ENCODE assay signal across 16 cellular contexts in genomic region chr3:111210003-111210699, GRCh38.
A peak's percentile ranks its signal among the peaks of the same experiment; 100 is the strongest.
DNase-seq lines count a peak whose midpoint lies in the region; ATAC-seq and TF ChIP-seq lines count a peak whose summit lies in the region.
"Had no signal": no experiment of that assay in that cellular context is flagged by ENCODE, and none has a peak within 500 bp of the region (broad histone marks: within the 10 kb centered on the region; RNA-seq: fewer than 3 reads in every experiment).

No MANE protein-coding gene starts in this region.

- TF ChIP-seq CTCF in AG04449 (IDR thresholded peaks at IDR 0.05; ENCODE audit: insufficient read depth, low read length, missing control alignments) (no peak), HFF-Myc (IDR thresholded peaks at IDR 0.05; ENCODE audit: low read depth, low read length, missing control alignments) (peak; percentile 14), fibroblast of pulmonary artery (IDR thresholded peaks at IDR 0.05; ENCODE audit: low read length, missing control alignments) (peak; percentile 18)

- no peak overlapping the region for H3K4me3 ChIP-seq in AG04449 (ENCODE audit: low read depth, low read length)
- no peak overlapping the region for H3K4me3 ChIP-seq in HFF-Myc (replicated peaks; ENCODE audit: low read depth, low read length)
- H3K4me3 ChIP-seq in fibroblast of pulmonary artery (replicated peaks; ENCODE audit: low read depth, low read length): no peak overlapping the region
- H3K4me3 ChIP-seq: dorsolateral prefrontal cortex, uterus had no signal

- intact Hi-C loops in sciatic nerve (cut with DNase I): no loop called here

- POLR2A ChIA-PET in AG04449 (lab: Yijun Ruan, JAX): no interaction called here

- no peak for ATAC-seq in sciatic nerve
- ATAC-seq: stimulated activated naive B cell treated with anti-CD40 and anti-IgM and Interleukin-4, amounts not matched to agents 10 μg/mL and 1 μg/mL and 100 μg/mL, for 72 hours had no signal

- CTCF ChIA-PET in AG04449 (lab: Yijun Ruan, JAX): no interaction called here

- DNase-seq in AG04449 (ENCODE audit: low read depth, low spot score) (peak; percentile 91), HFF-Myc (ENCODE audit: extremely low read depth, low read depth) (no peak), SK-N-DZ (ENCODE audit: low spot score) (peak; percentile 31), fibroblast of pulmonary artery (ENCODE audit: low read depth) (peak; percentile 29), sciatic nerve (ENCODE audit: low spot score) (no peak), H4 (ENCODE audit: low spot score) (no peak)
- no peak for DNase-seq in stimulated activated naive CD4-positive, alpha-beta T cell (lab: John Stamatoyannopoulos, UW)
- no peak for DNase-seq in stimulated activated CD4-positive, alpha-beta T cell treated with anti-CD3 and anti-CD28 coated beads, Interleukin-12 subunit alpha, Interleukin-12 subunit beta, amount 100 ng/mL, for 4 hours
- DNase-seq: activated T-cell treated with anti-CD3 and anti-CD28 coated beads, Interleukin-2, amount 50 U/mL, for 24 hours; amygdala; C1 segment of cervical spinal cord; dorsolateral prefrontal cortex; glutamatergic neuron; stimulated activated CD4-positive, alpha-beta T cell treated with anti-CD3 and anti-CD28 coated beads, Interleukin-4, amount 100 ng/mL, for 24 hours; stimulated activated naive B cell treated with anti-CD40 and anti-IgM and Interleukin-4, amounts not matched to agents 10 μg/mL and 1 μg/mL and 100 μg/mL, for 72 hours; uterus had no signal

Comparison
In these comparisons a context has a peak if more than half of its experiments do, and no peak if none do; other contexts are left out.
1. DNase-seq: peak in AG04449 (single experiment), SK-N-DZ (single experiment) and fibroblast of pulmonary artery (single experiment); none in HFF-Myc (single experiment), sciatic nerve (single experiment), stimulated activated naive CD4-positive, alpha-beta T cell (0 of 6), H4 (single experiment) and stimulated activated CD4-positive, alpha-beta T cell treated with anti-CD3 and anti-CD28 coated beads, Interleukin-12 subunit alpha, Interleukin-12 subunit beta, amount 100 ng/mL, for 4 hours (single experiment).